2 cellular contexts compared by ENCODE assay signal in genomic region chr19:45685045-45685444, GRCh38.
TF ChIP-seq lines count a peak whose summit lies in the region.

No MANE protein-coding gene starts in this region.

TF ChIP-seq in HEK293, 187 proteins besides CTCF, POLR2A, EP300 and RAD21:
- TF ChIP-seq KLF1 (tag by site-specific recombination; IDR thresholded peaks at IDR 0.05) = peak; percentile 95

TF ChIP-seq in K562, 482 proteins besides CTCF, POLR2A, EP300 and RAD21:
- TF ChIP-seq POLR2G (IDR thresholded peaks at IDR 0.05; ENCODE audit: low read depth, low read length) = 0 out of 2 replicates have a peak, but pooled peaks have one; percentile 21
- TF ChIP-seq POLR2AphosphoS2 (IDR thresholded peaks at IDR 0.05; ENCODE audit: low read length) = peak; percentile 70; the same call in 1 of the 2 replicates
- TF ChIP-seq RBFOX2 (IDR thresholded peaks at IDR 0.05; ENCODE audit: low read depth, low read length) = 0 out of 2 replicates have a peak, but pooled peaks have one; percentile 16
- TF ChIP-seq POLR2B (IDR thresholded peaks at IDR 0.05; ENCODE audit: low read depth, partially characterized antibody) = peak; percentile 0
